21 cellular contexts compared by ENCODE assay signal in the genomic region with DNA sequence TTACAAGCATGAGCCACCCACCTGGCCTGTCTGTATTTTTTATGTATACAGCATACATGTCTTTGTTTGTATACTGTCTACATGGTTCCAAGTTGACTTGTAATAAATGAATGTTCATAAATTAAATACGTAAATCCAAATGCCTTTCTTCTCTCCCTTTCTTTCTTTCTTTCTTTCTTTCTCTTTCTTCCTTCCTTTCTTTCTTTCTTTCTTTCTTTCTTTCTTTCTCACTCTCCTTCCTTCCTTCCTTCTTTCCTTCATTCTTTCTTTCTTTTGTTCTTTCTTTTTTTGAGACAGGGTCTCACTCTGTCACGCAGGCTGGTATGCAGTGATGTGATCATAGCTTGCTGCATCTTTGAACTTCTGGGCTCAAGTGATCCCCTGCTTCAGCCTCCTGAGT. TPM values are rescaled to one million over a fixed set of nuclear protein-coding genes. Genes with fewer than 3 reads are reported as not detected.
DNase-seq lines count a peak whose midpoint lies in the region; ATAC-seq, FAIRE-seq and TF ChIP-seq lines count a peak whose summit lies in the region.
"Had no signal": no experiment of that assay in that cellular context is flagged by ENCODE, and none has a peak within 500 bp of the region (broad histone marks: within the 10 kb centered on the region; RNA-seq: fewer than 3 reads in every experiment).

No MANE protein-coding gene starts in this region.

- no peak overlapping the region for H3T11ph ChIP-seq in H9 (ENCODE audit: low read length)

- no peak overlapping the region for H3K4me2 ChIP-seq in H9 (ENCODE audit: insufficient read depth, insufficient read length, low read length)
- H3K4me2 ChIP-seq in K562 (ENCODE audit: insufficient read depth, low read length), result no peak overlapping the region
- H3K4me2 ChIP-seq: A549; BLaER1 treated with 17β-estradiol and CSF1 and Interleukin-3, amounts not matched to agents 10 nM and 100 nM had no signal

- no peak overlapping the region for H3K4ac ChIP-seq in H9 (ENCODE audit: low read depth, low read length)

- H2BK12ac ChIP-seq in H9 (ENCODE audit: insufficient read length, low read depth, low read length), result peak overlapping the region; percentile 84

- peaks cover 57% of the 10 kb centered on the region for H3K27me3 Mint-ChIP-seq in H9 (ENCODE audit: low read depth)
- H3K27me3 Mint-ChIP-seq in progenitor cell of endocrine pancreas, result peaks cover 9% of the 10 kb centered on the region
- H3K27me3 Mint-ChIP-seq: B cell; CD4-positive, alpha-beta T cell had no signal

- H3K9me1 ChIP-seq in K562 (ENCODE audit: control insufficient read depth, insufficient read depth, low read length), result no peaks in the 10 kb centered on the region

- no peak overlapping the region for H2BK15ac ChIP-seq in H9 (ENCODE audit: low read depth, low read length)

- H3K18ac ChIP-seq in H9 (ENCODE audit: insufficient read length, low read depth, low read length), result no peak overlapping the region

- H3K27ac Mint-ChIP-seq in H9 (peak overlapping the region in 1 of 3 experiments; percentile 18; a peak in 2 of 7 replicates), progenitor cell of endocrine pancreas (peak overlapping the region; percentile 38)
- H3K27ac Mint-ChIP-seq: B cell; CD4-positive, alpha-beta T cell; CD8-positive, alpha-beta T cell had no signal

- peaks cover 10% of the 10 kb centered on the region for H3K9me3 ChIP-seq in H9 (ENCODE audit: control insufficient read depth, low read depth, low read length)
- H3K9me3 ChIP-seq in K562 (replicated peaks; ENCODE audit: control insufficient read depth, insufficient read depth, low read depth, low read length), result peaks cover 3% of the 10 kb centered on the region
- H3K9me3 ChIP-seq: A549, Caco-2 had no signal

- peak overlapping the region; percentile 88 for H2AK5ac ChIP-seq in H9 (ENCODE audit: insufficient read length, low read length)

- H3K36me3 Mint-ChIP-seq in H9 (ENCODE audit: insufficient read depth in 1 of 3, low read depth in 3 of 3) (peaks cover 4 to 6% (median 5%) of the 10 kb centered on the region in 3 experiments; a peak in 4 of 7 replicates), progenitor cell of endocrine pancreas (ENCODE audit: insufficient read depth) (no peaks in the 10 kb centered on the region)
- H3K36me3 Mint-ChIP-seq: CD8-positive, alpha-beta T cell had no signal

- no TSS peak for BruUV-seq in K562 (replicated peaks; lab: Mats Ljungman, UMichigan)

- TF ChIP-seq RAD21 in K562 (CRISPR knock-in tag; conservative IDR thresholded peaks at IDR 0.05 in 1 of 2, IDR thresholded peaks at IDR 0.05 in 1 of 2), result no peak

- CTCF ChIA-PET in K562 (lab: Yijun Ruan, JAX; ENCODE audit: low intra/inter-chr PET ratio), result no interaction called here

- no peak overlapping the region for H4K8ac ChIP-seq in H9 (replicated peaks; ENCODE audit: insufficient read length, low read depth, low read length)

- H3K9me3 Mint-ChIP-seq in H9 (peaks cover 12 to 13% of the 10 kb centered on the region in 2 experiments), progenitor cell of endocrine pancreas (ENCODE audit: low read depth) (peaks cover 4% of the 10 kb centered on the region)

- no peak overlapping the region for H3K4me3 ChIP-seq in K562
- H3K4me3 ChIP-seq: A549; BLaER1 treated with 17β-estradiol and CSF1 and Interleukin-3, amounts not matched to agents 10 nM and 100 nM had no signal

- H4K91ac ChIP-seq in H9 (ENCODE audit: insufficient read length, low read depth, low read length), result no peak overlapping the region

- H4K5ac ChIP-seq in H9 (ENCODE audit: insufficient read length, low read depth, low read length), result no peak overlapping the region

- no peak for TF ChIP-seq EP300 in K562 (IDR thresholded peaks at IDR 0.05; ENCODE audit: low read length)

- no peaks in the 10 kb centered on the region for H3K36me3 ChIP-seq in K562 (ENCODE audit: control insufficient read depth, insufficient read depth, low read length)
- H3K36me3 ChIP-seq: BLaER1 treated with 17β-estradiol and CSF1 and Interleukin-3, amounts not matched to agents 10 nM and 100 nM had no signal

- no peak for ATAC-seq in K562
- ATAC-seq: A549; CD8-positive, alpha-beta T cell had no signal

- no peak overlapping the region for H3K14ac ChIP-seq in H9 (ENCODE audit: insufficient read depth, low read length)

- no peak overlapping the region for H2BK120ac ChIP-seq in H9 (ENCODE audit: low read depth, low read length, poor library complexity, severe bottlenecking)

- intact Hi-C loops in K562 (cut with micrococcal nuclease), result no loop called here

- POLR2A ChIA-PET in K562 (lab: Yijun Ruan, JAX), result interaction anchor here (0.7 to 0.8 kb wide), 2 partner anchors 15 to 228 kb away, joined by 3 read pairs; no protein-coding TSS in a partner anchor

- no peak for TF ChIP-seq POLR2A in K562 (conservative IDR thresholded peaks at IDR 0.05)

- no peak overlapping the region for H3K27ac ChIP-seq in H9 (ENCODE audit: insufficient read length, low read depth, low read length)
- no peak overlapping the region for H3K27ac ChIP-seq in K562 (ENCODE audit: extremely low read depth, low read depth, low read length)
- H3K27ac ChIP-seq: 22Rv1; A549; BLaER1 treated with 17β-estradiol and CSF1 and Interleukin-3, amounts not matched to agents 10 nM and 100 nM; C4-2B had no signal

- no peak overlapping the region for H2BK5ac ChIP-seq in H9 (ENCODE audit: insufficient read length, low read length)

- no peak overlapping the region for H2BK20ac ChIP-seq in H9 (ENCODE audit: low read depth, low read length, poor library complexity, severe bottlenecking)

- H4K20me1 ChIP-seq in H9 (ENCODE audit: control insufficient read depth, insufficient read depth, insufficient read length) (no peaks in the 10 kb centered on the region), K562 (replicated peaks; ENCODE audit: control insufficient read depth, insufficient read depth, low read length) (no peaks in the 10 kb centered on the region)
- H4K20me1 ChIP-seq: BLaER1 treated with 17β-estradiol and CSF1 and Interleukin-3, amounts not matched to agents 10 nM and 100 nM had no signal

- peaks cover 6% of the 10 kb centered on the region; the same call in 1 of the 2 replicates for H3K4me1 ChIP-seq in H9 (ENCODE audit: insufficient read depth, low read length)
- no peaks in the 10 kb centered on the region; a peak in 1 of 5 replicates for H3K4me1 ChIP-seq in K562 (replicated peaks in 1 of 2; ENCODE audit: control insufficient read depth in 2 of 2, insufficient read depth in 2 of 2, low read length in 2 of 2)
- H3K4me1 ChIP-seq: A549, Caco-2 had no signal

- H3K79me1 ChIP-seq in H9 (ENCODE audit: insufficient read depth, low read depth, low read length, poor library complexity, severe bottlenecking), result no peaks in the 10 kb centered on the region

- TF ChIP-seq CTCF in H9 (conservative IDR thresholded peaks at IDR 0.05), result no peak
- no peak for TF ChIP-seq CTCF in K562 (IDR thresholded peaks at IDR 0.05 in 2 of 3, conservative IDR thresholded peaks at IDR 0.05 in 1 of 3; ENCODE audit: insufficient read depth in 2 of 3, low read depth in 1 of 3, low read length in 3 of 3)
- TF ChIP-seq CTCF in progenitor cell of endocrine pancreas (IDR thresholded peaks at IDR 0.05; ENCODE audit: unreplicated experiment), result no peak

- FAIRE-seq in K562 (lab: Jason Lieb, UNC), result no peak
- FAIRE-seq: A549, D721Med, G401.6, GM12891 had no signal

- no CpG with 5 or more reads among the region's 2 CpGs for WGBS in H9 (ENCODE audit: extremely low coverage, insufficient read length, low lambda C conversion rate)
- WGBS in K562 (ENCODE audit: insufficient coverage, low coverage, missing lambda C conversion rate), result 20% methylated on average over 2 of the region's 2 CpGs

- no peaks in the 10 kb centered on the region for H3K23me2 ChIP-seq in H9 (ENCODE audit: insufficient read length, low read depth, low read length, poor library complexity, severe bottlenecking)

- H3K79me2 ChIP-seq in H9 (ENCODE audit: insufficient read depth, low read length), result no peaks in the 10 kb centered on the region
- no peaks in the 10 kb centered on the region for H3K79me2 ChIP-seq in K562 (ENCODE audit: control insufficient read depth, insufficient read depth, low read length)

- H3K27me3 ChIP-seq in H9 (ENCODE audit: insufficient read depth, low read length) (peaks cover 32% of the 10 kb centered on the region; the same call in 1 of the 2 replicates), K562 (ENCODE audit: control insufficient read depth in 2 of 2, insufficient read depth in 2 of 2, low read length in 2 of 2) (peaks cover 2 to 6% of the 10 kb centered on the region in 2 experiments; a peak in 2 of 5 replicates)
- H3K27me3 ChIP-seq: BLaER1 treated with 17β-estradiol and CSF1 and Interleukin-3, amounts not matched to agents 10 nM and 100 nM had no signal

- H3K56ac ChIP-seq in H9 (ENCODE audit: insufficient read length, low read depth, low read length), result no peak overlapping the region

- peaks cover 25 to 28% of the 10 kb centered on the region in 2 experiments for H3K4me1 Mint-ChIP-seq in H9
- H3K4me1 Mint-ChIP-seq in progenitor cell of endocrine pancreas (ENCODE audit: low read depth), result no peaks in the 10 kb centered on the region
- H3K4me1 Mint-ChIP-seq: B cell had no signal

- no peak overlapping the region for H3K9ac ChIP-seq in H9 (ENCODE audit: extremely low read depth, insufficient read length, low read length)
- H3K9ac ChIP-seq in K562 (ENCODE audit: insufficient read depth in 1 of 2, low read depth in 2 of 2, low read length in 2 of 2), result no peak overlapping the region
- H3K9ac ChIP-seq: BLaER1 treated with 17β-estradiol and CSF1 and Interleukin-3, amounts not matched to agents 10 nM and 100 nM had no signal

- H2AFZ ChIP-seq in H9 (ENCODE audit: low read length), result no peak overlapping the region
- H2AFZ ChIP-seq in K562 (ENCODE audit: low read depth, low read length), result no peak overlapping the region

- DNase-seq in H9, result no peak
- no peak for DNase-seq in K562 (ENCODE audit: extremely low read depth in 1 of 4, low spot score in 3 of 4)
- no peak for DNase-seq in progenitor cell of endocrine pancreas (ENCODE audit: low spot score, unreplicated experiment)
- DNase-seq in NOMO-1 treated with DMSO at 0.1 percent for 48 hours (lab: John Stamatoyannopoulos, UW; ENCODE audit: unreplicated experiment), result no peak
- no peak for DNase-seq in NOMO-1 treated with dmso at 0.1 percent for 144 hours (lab: John Stamatoyannopoulos, UW; ENCODE audit: unreplicated experiment)
- DNase-seq in NCI-H748 treated with DMSO at 0.1 percent for 48 hours (lab: John Stamatoyannopoulos, UW), result no peak
- DNase-seq: AML-193; Caco-2; Calu3; CD4-positive, alpha-beta T cell; CD8-positive, alpha-beta T cell; DMS79 treated with DMSO at 0.1 percent for 48 hours; GF-D8 had no signal

- H3K4me3 Mint-ChIP-seq in H9 (no peak overlapping the region; a peak in 1 of 5 replicates), progenitor cell of endocrine pancreas (ENCODE audit: low read depth) (no peak overlapping the region)
- H3K4me3 Mint-ChIP-seq: B cell; CD4-positive, alpha-beta T cell; CD8-positive, alpha-beta T cell had no signal

- no peak overlapping the region for H3K23ac ChIP-seq in H9 (ENCODE audit: insufficient read length, low read depth, low read length)

- in situ Hi-C loops in K562 (cut with MboI), result no loop called here

RNA-seq across cellular contexts. Expression of a gene that starts 17.1 kb away (rescaled TPM):
- 40.7 and 42.8 TPM in 2 replicates for total RNA-seq in H9 (2021)
- total RNA-seq in K562 (2011; cell fraction: chromatin; rRNA removed; ENCODE audit: low replicate concordance), result 2.3 and 8.1 TPM in 2 replicates
- total RNA-seq in K562 (2011; cell fraction: nucleolus; rRNA removed), result 5.5 TPM in 2 replicates
- 4.4 TPM in 2 replicates for total RNA-seq in K562 (2011; cell fraction: nucleoplasm; rRNA removed)
- total RNA-seq in K562 (2014; rRNA removed), result 5.9 and 6.3 TPM in 2 replicates
- 2.8 and 5.2 TPM in 2 replicates for total RNA-seq in K562 (2014; rRNA removed; fragmentation: Illumina TruSeq; extraction: Trizol)
- total RNA-seq in K562 (2015; rRNA removed; fragmentation: Illumina TruSeq; extraction: Trizol), result 6.0 and 6.2 TPM in 2 replicates
- 14.2 and 16.7 TPM in 2 replicates for total RNA-seq in K562 (2021)
- polyA plus RNA-seq in K562 (2011; rRNA removed), result 2.0 and 2.5 TPM in 2 replicates
- polyA plus RNA-seq in K562 (2011; cell fraction: cytosol; rRNA removed), result 3.7 and 4.2 TPM in 2 replicates
- 3.1 and 6.2 TPM in 2 replicates for polyA plus RNA-seq in K562 (2011; cell fraction: nucleus; rRNA removed)
- polyA plus RNA-seq in K562 (2012), result 4.2 and 6.5 TPM in 2 replicates
- polyA plus RNA-seq in K562 (2014; fragmentation: Illumina TruSeq; extraction: Trizol), result 4.6 and 8.0 TPM in 2 replicates
- polyA plus RNA-seq in K562 (2014; fragmentation: Nextera tagmentation; extraction: Ambion mirVana), result under 1 TPM; 0.56 to 0.63 TPM
- polyA plus RNA-seq in K562 (2014; rRNA removed), result 4.3 and 6.2 TPM in 2 replicates
- 1.4 and 2.5 TPM in 2 replicates for polyA minus RNA-seq in K562 (2011; rRNA and poly(A)+ RNA removed)
- 7.5 and 8.4 TPM in 2 replicates for polyA minus RNA-seq in K562 (2011; cell fraction: cytosol; rRNA and poly(A)+ RNA removed)
- 2.2 and 3.3 TPM in 2 replicates for polyA minus RNA-seq in K562 (2011; cell fraction: nucleus; rRNA and poly(A)+ RNA removed)
- 69.3 and 70.0 TPM in 2 replicates for total RNA-seq in progenitor cell of endocrine pancreas
